Comparison of ENCODE assay signal across 12 cellular contexts in genomic region chr20:48683467-48684175, GRCh38.
A peak's percentile ranks its signal among the peaks of the same experiment; 100 is the strongest.
DNase-seq lines count a peak whose midpoint lies in the region; ATAC-seq and TF ChIP-seq lines count a peak whose summit lies in the region.
"Had no signal": no experiment of that assay in that cellular context is flagged by ENCODE, and none has a peak within 500 bp of the region (broad histone marks: within the 10 kb centered on the region; RNA-seq: fewer than 3 reads in every experiment).

No MANE protein-coding gene starts in this region.

- H3K36me3 ChIP-seq in heart left ventricle (peaks cover 0 to 86% (median 0%) of the 10 kb centered on the region in 9 donors), aorta (ENCODE audit: control insufficient read depth in 1 of 2, insufficient read depth in 2 of 2, low read length in 1 of 2) (no peaks in the 10 kb centered on the region)

- peak overlapping the region in 9 of 12 donors; percentile 50 to 79 (median 74) for H3K27ac ChIP-seq in heart left ventricle
- H3K27ac ChIP-seq in coronary artery = peak overlapping the region; percentile 61 to 87
- H3K27ac ChIP-seq in aorta (ENCODE audit: low read depth in 1 of 2, low read length in 2 of 2) = peak overlapping the region in 1 of 2 donors; percentile 5

- H3K27ac Mint-ChIP-seq in nephron progenitor cell = no peak overlapping the region

- intact Hi-C loops in heart left ventricle (cut with DNase I) (loop anchor here in 8 of 10 donors (2.0 to 10.0 kb wide), 4 partner anchors 124 to 143 kb away; partner anchors contain the start of gene PREX1 (in 6 of the 8)), Right ventricle myocardium inferior (cut with DNase I) (loop anchor here (2.0 to 5.0 kb wide), 3 partner anchors 13 to 144 kb away; partner anchors contain the start of gene PREX1), aorta (cut with DNase I) (loop anchor here in 1 of 2 donors (5.0 kb wide), 1 partner anchor 144 kb away; the partner anchor contains the start of gene PREX1)

- peaks cover 19 to 64% (median 57%) of the 10 kb centered on the region in 12 donors for H3K4me1 ChIP-seq in heart left ventricle
- peaks cover 0 to 3% of the 10 kb centered on the region in 2 donors for H3K4me1 ChIP-seq in aorta (ENCODE audit: control insufficient read depth in 1 of 2, insufficient read depth in 2 of 2, low read length in 2 of 2)

- TF ChIP-seq CTCF in heart left ventricle (IDR thresholded peaks at IDR 0.05) = no peak
- TF ChIP-seq CTCF in coronary artery (IDR thresholded peaks at IDR 0.05) = no peak
- TF ChIP-seq CTCF in nephron progenitor cell (IDR thresholded peaks at IDR 0.05) = no peak

- H3K27me3 ChIP-seq in heart left ventricle (no peaks in the 10 kb centered on the region), aorta (ENCODE audit: control insufficient read depth in 1 of 2, insufficient read depth in 2 of 2, low read length in 1 of 2) (no peaks in the 10 kb centered on the region)

- no peaks in the 10 kb centered on the region for H3K9me3 Mint-ChIP-seq in nephron progenitor cell

- peak overlapping the region; percentile 29 for H3K4me3 Mint-ChIP-seq in nephron progenitor cell

- H3K9me3 ChIP-seq in heart left ventricle = no peaks in the 10 kb centered on the region
- H3K9me3 ChIP-seq in aorta (ENCODE audit: control insufficient read depth, low read length) = no peaks in the 10 kb centered on the region

- 51 to 59% (median 54%) methylated on average over 12 of the region's 12 CpGs for WGBS in heart left ventricle, 4 donors
- 47 to 51% methylated on average over 12 of the region's 12 CpGs for WGBS in aorta, 2 donors

- H3K4me3 ChIP-seq in heart left ventricle = no peak overlapping the region
- H3K4me3 ChIP-seq in coronary artery = no peak overlapping the region
- no peak overlapping the region for H3K4me3 ChIP-seq in aorta (ENCODE audit: low read length in 2 of 2)

- peaks cover 17% of the 10 kb centered on the region for H3K4me1 Mint-ChIP-seq in nephron progenitor cell

- peaks cover 13% of the 10 kb centered on the region for H3K36me3 Mint-ChIP-seq in nephron progenitor cell (ENCODE audit: low read depth)

- peaks cover 3% of the 10 kb centered on the region for H3K27me3 Mint-ChIP-seq in nephron progenitor cell (ENCODE audit: low read depth, poor library complexity)

- ATAC-seq in heart left ventricle = no peak
- ATAC-seq in Right ventricle myocardium inferior = no peak
- no peak for ATAC-seq in aorta (ENCODE audit: low FRiP score)
- no peak for ATAC-seq in HG03039 (IDR thresholded peaks at IDR 0.05; ENCODE audit: unreplicated experiment)
- ATAC-seq: activated CD4-positive, CD25-positive, alpha-beta regulatory T cell treated with anti-CD3 and anti-CD28 coated beads, Interleukin-2, amount 50 U/mL, for 24 hours had no signal

- no peak for TF ChIP-seq POLR2A in heart left ventricle (IDR thresholded peaks at IDR 0.05)

- DNase-seq in heart left ventricle = no peak
- DNase-seq in Right ventricle myocardium inferior (ENCODE audit: missing footprints) = no peak
- no peak for DNase-seq in coronary artery (ENCODE audit: low spot score)
- DNase-seq in nephron progenitor cell = no peak
- peak; percentile 33 to 59 for DNase-seq in aorta
- no peak for DNase-seq in DMS 273 treated with DMSO at 0.1 percent for 48 hours (lab: John Stamatoyannopoulos, UW)
- DNase-seq in NCI-H2171 (lab: John Stamatoyannopoulos, UW) = no peak
- DNase-seq: activated gamma-delta T cell, cortex of kidney, SIG-M5 had no signal

Comparison
In these comparisons a context has a peak if more than half of its experiments do, and no peak if none do; other contexts are left out.
1. DNase-seq: peak in aorta (2 of 2); none in heart left ventricle (0 of 5), Right ventricle myocardium inferior (single experiment), coronary artery (single experiment), nephron progenitor cell (single experiment), DMS 273 treated with DMSO at 0.1 percent for 48 hours (single experiment) and NCI-H2171 (single experiment).